Comparison of ENCODE assay signal across 9 cellular contexts in genomic region chr20:62887147-62887859, GRCh38. TPM values are rescaled to one million over a fixed set of nuclear protein-coding genes. Genes with fewer than 3 reads are reported as not detected.
DNase-seq lines count a peak whose midpoint lies in the region; FAIRE-seq and TF ChIP-seq lines count a peak whose summit lies in the region.
"Had no signal": no experiment of that assay in that cellular context is flagged by ENCODE, and none has a peak within 500 bp of the region (broad histone marks: within the 10 kb centered on the region; RNA-seq: fewer than 3 reads in every experiment).

No MANE protein-coding gene starts in this region.

- peak; percentile 28 for TF ChIP-seq CTCF in astrocyte of the cerebellum (IDR thresholded peaks at IDR 0.05; ENCODE audit: low read depth, low read length, missing control alignments)

- peak; percentile 93 for DNase-seq in H54 (ENCODE audit: insufficient read length, low spot score)
- DNase-seq in NCI-H774 (lab: John Stamatoyannopoulos, UW) = peak; percentile 12
- peak; percentile 83 for DNase-seq in astrocyte of the cerebellum (ENCODE audit: low read depth)
- DNase-seq in mucosa of gallbladder (ENCODE audit: low spot score) = peak; percentile 53
- no peak for DNase-seq in cerebellar nuclear complex (lab: John Stamatoyannopoulos, UW)
- DNase-seq in RKO (ENCODE audit: low spot score) = no peak
- DNase-seq in middle frontal gyrus (ENCODE audit: extremely low spot score, low spot score) = no peak
- no peak for DNase-seq in SIG-M5 treated with dmso at 0.1 percent for 504 hours (lab: John Stamatoyannopoulos, UW; ENCODE audit: unreplicated experiment)
- DNase-seq: stimulated activated naive B cell treated with anti-CD40 and anti-IgM and Interleukin-4, amounts not matched to agents 10 μg/mL and 1 μg/mL and 100 μg/mL, for 72 hours had no signal

- no peak for FAIRE-seq in H54 (lab: Jason Lieb, UNC)

- no peak for TF ChIP-seq POLR2A in H54 (IDR thresholded peaks at IDR 0.05; ENCODE audit: low read depth, low read length)

- in situ Hi-C loops in astrocyte of the cerebellum (cut with HindIII; ENCODE audit: low sequenced_read_pairs) = no loop called here

- no peak overlapping the region for H3K4me3 ChIP-seq in astrocyte of the cerebellum (ENCODE audit: low read depth, low read length)

RNA-seq across cellular contexts. Expression of gene TCFL5, which starts 25.7 kb away (rescaled TPM):
- 8.2 TPM for total RNA-seq in mucosa of gallbladder

RNA-seq across cellular contexts. Expression of gene DIDO1, which starts 39.0 kb away (rescaled TPM):
- total RNA-seq in mucosa of gallbladder = 61.1 TPM

RNA-seq across cellular contexts. Expression of gene GID8, which starts 50.6 kb away (rescaled TPM):
- total RNA-seq in mucosa of gallbladder = 32.9 TPM

Comparison
In these comparisons a context has a peak if more than half of its experiments do, and no peak if none do; other contexts are left out.
1. DNase-seq: peak in H54 (single experiment), NCI-H774 (single experiment), astrocyte of the cerebellum (single experiment) and mucosa of gallbladder (single experiment); none in cerebellar nuclear complex (0 of 2), RKO (single experiment), middle frontal gyrus (single experiment) and SIG-M5 treated with dmso at 0.1 percent for 504 hours (single experiment).